Comparison of ENCODE assay signal across 8 cellular contexts in genomic region chr11:777288-778255, GRCh38. TPM values are rescaled to one million over a fixed set of nuclear protein-coding genes. Genes with fewer than 3 reads are reported as not detected.
DNase-seq lines count a peak whose midpoint lies in the region; ATAC-seq and TF ChIP-seq lines count a peak whose summit lies in the region.

Gene GATD1 (minus strand): TSS chr11:777487. CDS start chr11:777462, 25 bp downstream.

- peak within 1 kb of the TSS; percentile 96 for H3K4me3 Mint-ChIP-seq in Calu3 (ENCODE audit: low read depth, unreplicated experiment)

- peaks cover 9% of the 10 kb centered on the region; the same call in 1 of the 2 replicates for H3K36me3 ChIP-seq in PC-3 (ENCODE audit: low read depth, low read length)
- H3K36me3 ChIP-seq in mucosa of rectum (ENCODE audit: control insufficient read depth in 2 of 2, insufficient read depth in 2 of 2, low read length in 2 of 2) = peaks cover 9 to 10% of the 10 kb centered on the region in 2 donors

- H2AFZ ChIP-seq in PC-3 (ENCODE audit: low read length) = peak within 1 kb of the TSS; percentile 78

- peaks cover 26% of the 10 kb centered on the region for H4K20me1 ChIP-seq in PC-3 (ENCODE audit: low read length)

- H3K9me3 Mint-ChIP-seq in Calu3 (ENCODE audit: low read depth, unreplicated experiment) = no peaks in the 10 kb centered on the region

- peaks cover 58% of the 10 kb centered on the region for H3K36me3 Mint-ChIP-seq in Calu3 (ENCODE audit: insufficient read depth, unreplicated experiment)

- H3K9ac ChIP-seq in PC-3 (ENCODE audit: low read length) (peak within 1 kb of the TSS; percentile 96), mucosa of rectum (ENCODE audit: low read depth in 1 of 2, low read length in 2 of 2) (peak within 1 kb of the TSS; percentile 66 to 91)

- POLR2A ChIA-PET in PC-3 (lab: Charles Lee; ENCODE audit: unreplicated experiment) = interaction anchor here (0.5 to 0.7 kb wide), 2 partner anchors 14 to 81 kb away, joined by 3 to 16 read pairs; no protein-coding TSS in a partner anchor

- peak within 1 kb of the TSS; percentile 98 for H3K4me2 ChIP-seq in PC-3 (ENCODE audit: low read length)

- H3K4me3 ChIP-seq in PC-3 (ENCODE audit: low read length) (peak within 1 kb of the TSS; percentile 95), mucosa of rectum (ENCODE audit: low read length in 2 of 2) (peak within 1 kb of the TSS; percentile 74 to 80)

- H3K4me1 Mint-ChIP-seq in Calu3 (ENCODE audit: low read depth, unreplicated experiment) = peaks cover 13% of the 10 kb centered on the region

- peaks cover 56% of the 10 kb centered on the region for H3K79me2 ChIP-seq in PC-3 (ENCODE audit: low read length)

- DNase-seq in Calu3 (peak; percentile 97), HuH-7 (ENCODE audit: low spot score) (peak; percentile 99), PC-3 (peak; percentile 86), activated T-cell treated with anti-CD3 and anti-CD28 coated beads for 4 hours (peak; percentile 88), epithelial cell of prostate (ENCODE audit: low read depth, low spot score) (no peak)
- peak; percentile 97 for DNase-seq in stimulated activated CD8-positive, alpha-beta memory T cell treated with anti-CD3 and anti-CD28 coated beads, Interleukin-4, amount 100 ng/mL, for 48 hours

- BruUV-seq in Calu3 (replicated peaks; lab: Mats Ljungman, UMichigan) (no TSS peak), PC-3 (replicated peaks; lab: Mats Ljungman, UMichigan) (TSS peak; percentile 37)

- ATAC-seq in GM21447 (IDR thresholded peaks at IDR 0.05; ENCODE audit: unreplicated experiment) = peak; percentile 59
- ATAC-seq in PC-3 = peak; percentile 72

- intact Hi-C loops in Calu3 (cut with micrococcal nuclease; ENCODE audit: unreplicated experiment) (no loop called here), PC-3 (cut with micrococcal nuclease) (no loop called here)

- H3K9me3 ChIP-seq in PC-3 (ENCODE audit: low read length) (no peaks in the 10 kb centered on the region), mucosa of rectum (ENCODE audit: control insufficient read depth in 2 of 2, low read length in 2 of 2) (no peaks in the 10 kb centered on the region)

- H3K4me1 ChIP-seq in PC-3 (ENCODE audit: insufficient read depth, low read length) (peaks cover 22% of the 10 kb centered on the region), mucosa of rectum (ENCODE audit: control insufficient read depth in 2 of 2, insufficient read depth in 2 of 2, low read length in 2 of 2) (peaks cover 14 to 21% of the 10 kb centered on the region in 2 donors)

- TF ChIP-seq CTCF in Calu3 (IDR thresholded peaks at IDR 0.05; ENCODE audit: unreplicated experiment) (no peak), PC-3 (conservative IDR thresholded peaks at IDR 0.05; ENCODE audit: low read depth, low read length) (no peak)

- H3K9me2 ChIP-seq in PC-3 (replicated peaks; ENCODE audit: low read length) = no peaks in the 10 kb centered on the region

- H3K27ac ChIP-seq in PC-3 (ENCODE audit: low read length) = peak within 1 kb of the TSS; percentile 40
- peak within 1 kb of the TSS; percentile 55 for H3K27ac ChIP-seq in epithelial cell of prostate
- H3K27ac ChIP-seq in mucosa of rectum (ENCODE audit: low read depth in 2 of 2, low read length in 2 of 2) = peak within 1 kb of the TSS; percentile 61 to 67

- no peaks in the 10 kb centered on the region for H3F3A ChIP-seq in PC-3 (ENCODE audit: low read length, unreplicated experiment)

- CTCF ChIA-PET in Calu3 (lab: Charles Lee) (interaction anchor here (0.6 to 1.0 kb wide), 3 partner anchors 13 to 571 kb away, joined by 3 to 4 read pairs (median 4); partner anchors contain the start of genes BET1L and CEND1), PC-3 (lab: Charles Lee) (interaction anchor here (0.6 kb wide), 1 partner anchor 72 kb away, joined by 9 read pairs; the partner anchor contains the start of gene EPS8L2)

- no peaks in the 10 kb centered on the region for H3K27me3 ChIP-seq in PC-3 (ENCODE audit: low read length)
- H3K27me3 ChIP-seq in mucosa of rectum (ENCODE audit: control insufficient read depth in 2 of 2, insufficient read depth in 2 of 2, low read length in 2 of 2) = no peaks in the 10 kb centered on the region

- no peaks in the 10 kb centered on the region for H3K27me3 Mint-ChIP-seq in Calu3 (ENCODE audit: unreplicated experiment)

- H3K27ac Mint-ChIP-seq in Calu3 (ENCODE audit: unreplicated experiment) = peak within 1 kb of the TSS; percentile 75

RNA-seq across cellular contexts. Expression of gene GATD1, which starts in this region (rescaled TPM):
- total RNA-seq in Calu3 (2022) (73.8 and 83.3 TPM in 2 replicates), PC-3 (2014; rRNA removed) (38.9 and 39.7 TPM in 2 replicates)
